Comparison of ENCODE assay signal across 10 cellular contexts in the genomic region with DNA sequence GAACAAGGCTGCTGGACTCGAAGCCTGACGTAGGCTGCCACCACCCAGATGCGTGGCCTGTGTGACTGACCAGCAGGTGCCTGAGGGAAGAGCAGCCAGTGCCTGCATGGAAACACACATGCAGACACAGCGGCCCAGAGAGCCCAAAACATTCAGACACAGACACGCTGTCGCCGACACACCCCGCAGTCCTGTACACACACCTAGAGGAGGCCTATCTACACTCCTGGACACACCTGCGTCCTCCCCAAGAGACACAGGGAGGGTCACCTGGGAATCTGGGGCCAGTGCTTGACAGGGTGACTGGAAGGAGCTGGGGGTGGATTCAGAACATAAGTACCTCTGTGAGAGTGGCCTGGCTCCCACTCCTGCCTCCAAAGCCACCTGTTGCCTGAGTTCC. TPM values are rescaled to one million over a fixed set of nuclear protein-coding genes. Genes with fewer than 3 reads are reported as not detected.
A peak's percentile ranks its signal among the peaks of the same experiment; 100 is the strongest.
DNase-seq lines count a peak whose midpoint lies in the region; ATAC-seq, FAIRE-seq and TF ChIP-seq lines count a peak whose summit lies in the region.
"Had no signal": no experiment of that assay in that cellular context is flagged by ENCODE, and none has a peak within 500 bp of the region (broad histone marks: within the 10 kb centered on the region; RNA-seq: fewer than 3 reads in every experiment).

No MANE protein-coding gene starts in this region.

- no peak for DNase-seq in CD8-positive, alpha-beta memory T cell
- no peak for DNase-seq in Jurkat, Clone E6-1 (ENCODE audit: low read depth, low spot score)
- DNase-seq in GM12878 (ENCODE audit: low read depth, low spot score) (no peak), neuronal stem cell (ENCODE audit: low spot score) (no peak), body of pancreas (no peak), pons (ENCODE audit: low spot score) (no peak), KBM-7 (no peak)

- intact Hi-C loops in GM12878 (cut with micrococcal nuclease; ENCODE audit: unreplicated experiment) (loop anchor here (5.0 kb wide), 1 partner anchor 432 kb away; no protein-coding TSS in a partner anchor), body of pancreas (cut with DNase I) (no loop called here)

- no peak for FAIRE-seq in GM12878 (lab: Jason Lieb, UNC)

- H3K27ac Mint-ChIP-seq in CD8-positive, alpha-beta memory T cell, result peak overlapping the region; percentile 93 to 100 (median 98)

- SMC1A ChIA-PET in GM12878 (lab: Charles Lee; ENCODE audit: uncharacterized antibody, unreplicated experiment), result interaction anchor here (0.6 to 8.6 kb wide), 5 partner anchors 9 to 81 kb away, joined by 3 to 143 read pairs (median 9); partner anchors contain the start of gene SUPT4H1

- no peak overlapping the region for H2BK15ac ChIP-seq in neuronal stem cell (ENCODE audit: low read length)

- H3K4me3 ChIP-seq in CD8-positive, alpha-beta memory T cell (ENCODE audit: low read length), result peak overlapping the region; percentile 98
- H3K4me3 ChIP-seq in Jurkat, Clone E6-1 (ENCODE audit: low read length), result peak overlapping the region; percentile 100
- H3K4me3 ChIP-seq in GM12878 (peak overlapping the region; percentile 83), neuronal stem cell (ENCODE audit: low read length in 2 of 2) (no peak overlapping the region), body of pancreas (no peak overlapping the region)
- H3K4me3 ChIP-seq: thoracic aorta had no signal

- peaks cover 53 to 68% (median 65%) of the 10 kb centered on the region in 3 donors for H3K4me1 Mint-ChIP-seq in CD8-positive, alpha-beta memory T cell

- no peaks in the 10 kb centered on the region; the same call in 1 of the 2 replicates for H4K20me1 ChIP-seq in GM12878 (ENCODE audit: control insufficient read depth, insufficient read depth)

- CTCF ChIA-PET in CD8-positive, alpha-beta memory T cell (lab: Charles Lee), result interaction anchor here (4.7 to 13.8 kb wide), 4 partner anchors 10 to 18 kb away, joined by 32 to 504 read pairs (median 127); partner anchors contain the start of genes SUPT4H1 and TSPOAP1
- CTCF ChIA-PET in GM12878 (lab: Yijun Ruan, JAX), result interaction anchor here (0.6 to 4.3 kb wide), 7 partner anchors 9 to 81 kb away, joined by 3 to 53 read pairs (median 20); partner anchors contain the start of gene RNF43

- no peak overlapping the region for H2BK12ac ChIP-seq in neuronal stem cell (ENCODE audit: low read length)

- TF ChIP-seq CTCF in GM12878 (IDR thresholded peaks at IDR 0.05 in 2 of 3, conservative IDR thresholded peaks at IDR 0.05 in 1 of 3; ENCODE audit: control insufficient read depth in 2 of 3, extremely low read depth in 1 of 3, insufficient read depth in 1 of 3, low read depth in 3 of 3, low read length in 3 of 3) (no peak), body of pancreas (IDR thresholded peaks at IDR 0.05) (no peak)

- H3K18ac ChIP-seq in neuronal stem cell (ENCODE audit: low read length), result no peak overlapping the region

- WGBS in GM12878 (ENCODE audit: insufficient coverage, insufficient replicate concordance, low lambda C conversion rate, missing lambda C conversion rate), result 1% methylated on average over 9 of the region's 9 CpGs
- WGBS in neuronal stem cell (ENCODE audit: extremely low coverage in 2 of 2, insufficient read length in 2 of 2, insufficient replicate concordance in 1 of 2), 2 donors, result no CpG with 5 or more reads among the region's 9 CpGs
- WGBS in body of pancreas, 2 donors, result 57 to 62% methylated on average over 8 to 9 of the region's 9 CpGs

- peaks cover 0 to 2% (median 0%) of the 10 kb centered on the region in 5 donors for H3K9me3 Mint-ChIP-seq in CD8-positive, alpha-beta memory T cell

- H3K27me3 ChIP-seq in CD8-positive, alpha-beta memory T cell (ENCODE audit: insufficient read depth, low read length, poor library complexity, severe bottlenecking), result no peaks in the 10 kb centered on the region
- H3K27me3 ChIP-seq in GM12878 (replicated peaks in 1 of 2; ENCODE audit: control insufficient read depth in 2 of 2, insufficient read depth in 2 of 2, low read length in 1 of 2) (no peaks in the 10 kb centered on the region), neuronal stem cell (ENCODE audit: control insufficient read depth in 3 of 3, insufficient read depth in 3 of 3, low read depth in 1 of 3, low read length in 3 of 3) (no peaks in the 10 kb centered on the region), body of pancreas (no peaks in the 10 kb centered on the region)

- no peak for TF ChIP-seq RAD21 in GM12878 (IDR thresholded peaks at IDR 0.05; ENCODE audit: insufficient read depth, low read depth, low read length)

- POLR2A ChIA-PET in CD8-positive, alpha-beta memory T cell (lab: Charles Lee), result interaction anchor here (1.3 to 13.6 kb wide), 5 partner anchors 7 to 184 kb away, joined by 3 to 491 read pairs (median 62); partner anchors contain the start of gene SUPT4H1
- POLR2A ChIA-PET in GM12878 (lab: Charles Lee), result interaction anchor here (0.7 to 18.5 kb wide), 6 partner anchors 9 to 103 kb away, joined by 3 to 373 read pairs (median 32); partner anchors contain the start of genes RNF43 and SUPT4H1

- H2BK5ac ChIP-seq in neuronal stem cell (ENCODE audit: low read length), result no peak overlapping the region

- H2AK5ac ChIP-seq in neuronal stem cell (ENCODE audit: low read depth, low read length), result no peak overlapping the region

- H3K4ac ChIP-seq in neuronal stem cell (ENCODE audit: low read length), result no peak overlapping the region

- H3K4me3 Mint-ChIP-seq in CD8-positive, alpha-beta memory T cell, result peak overlapping the region; percentile 89 to 100 (median 95)

- peaks cover 17 to 61% (median 20%) of the 10 kb centered on the region in 3 donors for H3K36me3 Mint-ChIP-seq in CD8-positive, alpha-beta memory T cell

- H3K9ac ChIP-seq in GM12878 (ENCODE audit: control insufficient read depth, insufficient read depth, low read length) (peak overlapping the region; percentile 100), neuronal stem cell (ENCODE audit: low read depth, low read length, poor library complexity) (peak overlapping the region; percentile 72)

- no peaks in the 10 kb centered on the region for H3K79me1 ChIP-seq in neuronal stem cell (ENCODE audit: low read depth, low read length)

- peaks cover 22% of the 10 kb centered on the region for H3K36me3 ChIP-seq in CD8-positive, alpha-beta memory T cell (ENCODE audit: insufficient read depth, low read length)
- peaks cover 6 to 14% of the 10 kb centered on the region in 2 experiments for H3K36me3 ChIP-seq in GM12878 (ENCODE audit: control insufficient read depth in 2 of 2, insufficient read depth in 2 of 2, low read length in 1 of 2)
- H3K36me3 ChIP-seq in neuronal stem cell (replicated peaks in 1 of 2; ENCODE audit: control insufficient read depth in 2 of 2, insufficient read depth in 2 of 2, low read length in 2 of 2), result no peaks in the 10 kb centered on the region
- H3K36me3 ChIP-seq in body of pancreas (replicated peaks in 1 of 2; ENCODE audit: insufficient read depth in 1 of 2, low read depth in 2 of 2), result no peaks in the 10 kb centered on the region
- H3K36me3 ChIP-seq: thoracic aorta had no signal

- H2BK120ac ChIP-seq in neuronal stem cell (ENCODE audit: low read depth, low read length), result no peak overlapping the region

- no peak for TF ChIP-seq EP300 in GM12878 (IDR thresholded peaks at IDR 0.05; ENCODE audit: borderline replicate concordance in 1 of 2, control insufficient read depth in 1 of 2, low read depth in 2 of 2, low read length in 2 of 2)

- H3K27me3 Mint-ChIP-seq in CD8-positive, alpha-beta memory T cell, result peaks cover 0 to 8% of the 10 kb centered on the region in 2 donors

- in situ Hi-C loops in GM12878 (cut with MboI), result loop anchor here (10.0 kb wide), 1 partner anchor 1500 kb away; no protein-coding TSS in a partner anchor
- in situ Hi-C loops in KBM-7 (cut with MboI; ENCODE audit: low pct_unique_long_range_greater_than_20kb, low sequenced_read_pairs), result no loop called here

- peak overlapping the region; percentile 99 for H3K4me2 ChIP-seq in GM12878 (ENCODE audit: control insufficient read depth, insufficient read depth)
- H3K4me2 ChIP-seq in neuronal stem cell (ENCODE audit: insufficient read depth, low read length, poor library complexity, severe bottlenecking), result no peak overlapping the region

- no peak overlapping the region for H4K91ac ChIP-seq in neuronal stem cell (ENCODE audit: low read depth, low read length, poor library complexity)

- H3K23ac ChIP-seq in neuronal stem cell (ENCODE audit: low read depth, low read length, poor library complexity), result no peak overlapping the region

- TF ChIP-seq POLR2A in GM12878 (IDR thresholded peaks at IDR 0.05; ENCODE audit: low read depth, low read length) (no peak), body of pancreas (IDR thresholded peaks at IDR 0.05) (no peak)

- no peaks in the 10 kb centered on the region for H3K9me3 ChIP-seq in CD8-positive, alpha-beta memory T cell (ENCODE audit: low read length)
- no peaks in the 10 kb centered on the region; the same call in 2 of the 3 replicates for H3K9me3 ChIP-seq in GM12878 (replicated peaks; ENCODE audit: control insufficient read depth, insufficient read depth, low read length)
- no peaks in the 10 kb centered on the region for H3K9me3 ChIP-seq in neuronal stem cell (replicated peaks in 1 of 2; ENCODE audit: control insufficient read depth in 2 of 2, insufficient read depth in 1 of 2, low read depth in 1 of 2, low read length in 2 of 2)
- no peaks in the 10 kb centered on the region for H3K9me3 ChIP-seq in body of pancreas
- H3K9me3 ChIP-seq: thoracic aorta had no signal

- H3K4me1 ChIP-seq in CD8-positive, alpha-beta memory T cell (ENCODE audit: insufficient read depth, low read length), result peaks cover 54% of the 10 kb centered on the region
- peaks cover 39% of the 10 kb centered on the region for H3K4me1 ChIP-seq in GM12878 (ENCODE audit: control insufficient read depth, insufficient read depth, low read length)
- H3K4me1 ChIP-seq in neuronal stem cell (ENCODE audit: control insufficient read depth in 2 of 2, insufficient read depth in 1 of 2, low read depth in 1 of 2, low read length in 2 of 2), result peaks cover 8 to 18% of the 10 kb centered on the region in 2 donors
- H3K4me1 ChIP-seq in body of pancreas, result no peaks in the 10 kb centered on the region

- H2AFZ ChIP-seq in GM12878 (ENCODE audit: control insufficient read depth, low read depth, low read length), result no peak overlapping the region
- no peak overlapping the region for H2AFZ ChIP-seq in neuronal stem cell (ENCODE audit: low read length)

- ATAC-seq in GM12878 (no peak), HG02588 (IDR thresholded peaks at IDR 0.05; ENCODE audit: unreplicated experiment) (no peak), body of pancreas (no peak)

- RAD21 ChIA-PET in GM12878 (lab: Charles Lee; ENCODE audit: unreplicated experiment), result interaction anchor here (1.0 to 18.1 kb wide), 6 partner anchors 8 to 432 kb away, joined by 3 to 323 read pairs (median 24); partner anchors contain the start of gene RNF43

- no TSS peak for BruUV-seq in GM12878 (replicated peaks; lab: Mats Ljungman, UMichigan)

- H3K79me2 ChIP-seq in GM12878 (ENCODE audit: control insufficient read depth, insufficient read depth, low read length), result peaks cover 96% of the 10 kb centered on the region

- no peak overlapping the region for H4K8ac ChIP-seq in neuronal stem cell (ENCODE audit: low read depth, low read length)

- H3K27ac ChIP-seq in CD8-positive, alpha-beta memory T cell (ENCODE audit: low read depth, low read length), result peak overlapping the region; percentile 96
- peak overlapping the region; percentile 100 for H3K27ac ChIP-seq in GM12878 (ENCODE audit: control insufficient read depth, insufficient read depth)
- H3K27ac ChIP-seq in neuronal stem cell (replicated peaks; ENCODE audit: low read length), result no peak overlapping the region
- H3K27ac ChIP-seq in body of pancreas, result no peak overlapping the region
- H3K27ac ChIP-seq: thoracic aorta had no signal

- no peak overlapping the region for H3K14ac ChIP-seq in neuronal stem cell (ENCODE audit: low read length)

RNA-seq across cellular contexts. Expression of gene TSPOAP1, which starts 6.1 kb away (rescaled TPM):
- 10 to 100 TPM; 14.4 to 15.0 TPM for total RNA-seq in CD8-positive, alpha-beta memory T cell
- polyA plus RNA-seq in CD8-positive, alpha-beta memory T cell, result 4.0 TPM
- polyA plus RNA-seq in Jurkat, Clone E6-1 (2012; ENCODE audit: insufficient read depth, insufficient read length), result 13.8 TPM
- 52.4 and 53.8 TPM in 2 replicates for total RNA-seq in GM12878 (2013; cell fraction: nucleolus; rRNA removed)
- 5.6 and 5.7 TPM in 2 replicates for total RNA-seq in GM12878 (2014; rRNA removed)
- 2.8 and 3.6 TPM in 2 replicates for total RNA-seq in GM12878 (2014; rRNA removed; fragmentation: Illumina TruSeq; extraction: Trizol)
- total RNA-seq in GM12878 (2021), result 6.5 and 8.8 TPM in 2 replicates
- 5.7 TPM for polyA plus RNA-seq in GM12878 (2011; ENCODE audit: low read depth)
- 11.6 and 16.4 TPM in 2 replicates for polyA plus RNA-seq in GM12878 (2011; rRNA removed)
- polyA plus RNA-seq in GM12878 (2011; cell fraction: cytosol; rRNA removed), result 12.2 and 16.5 TPM in 2 replicates
- polyA plus RNA-seq in GM12878 (2011; cell fraction: nucleus; rRNA removed), result 164 and 168 TPM in 2 replicates
- 9.8 and 14.2 TPM in 2 replicates for polyA plus RNA-seq in GM12878 (2012)
- polyA plus RNA-seq in GM12878 (2014; fragmentation: Illumina TruSeq; extraction: Trizol), result 1.2 and 4.2 TPM in 2 replicates
- under 1 TPM in 1 of 2 experiments, not detected in 1; 0.58 TPM for polyA plus RNA-seq in GM12878 (2014; fragmentation: Nextera tagmentation; extraction: Ambion mirVana)
- polyA plus RNA-seq in GM12878 (2014; rRNA removed), result 8.5 and 10.9 TPM in 2 replicates
- polyA plus RNA-seq in GM12878 (2016; fragmentation: Nextera tagmentation; extraction: Ambion mirVana), result 1 to 10 TPM; 2.2 to 3.2 TPM
- polyA minus RNA-seq in GM12878 (2011; rRNA and poly(A)+ RNA removed), result 7.2 and 17.1 TPM in 2 replicates
- 6.4 and 6.7 TPM in 2 replicates for polyA minus RNA-seq in GM12878 (2011; cell fraction: cytosol; rRNA and poly(A)+ RNA removed)
- 16.2 and 33.3 TPM in 2 replicates for polyA minus RNA-seq in GM12878 (2011; cell fraction: nucleus; rRNA and poly(A)+ RNA removed)
- 26.2 TPM for polyA plus RNA-seq in neuronal stem cell (2013, experiment 1 of 2)
- 25.2 TPM for polyA plus RNA-seq in neuronal stem cell (2013, experiment 2 of 2)
- 10 to 100 TPM; 21.0 to 22.7 TPM for total RNA-seq in body of pancreas

RNA-seq across cellular contexts. Expression of gene SUPT4H1, which starts 17.3 kb away (rescaled TPM):
- 100 to 1,000 TPM; 145 to 149 TPM for total RNA-seq in CD8-positive, alpha-beta memory T cell
- polyA plus RNA-seq in CD8-positive, alpha-beta memory T cell, result 97.5 TPM
- 211 TPM for polyA plus RNA-seq in Jurkat, Clone E6-1 (2012; ENCODE audit: insufficient read depth, insufficient read length)
- 8.8 and 9.5 TPM in 2 replicates for total RNA-seq in GM12878 (2013; cell fraction: nucleolus; rRNA removed)
- 87.9 and 92.8 TPM in 2 replicates for total RNA-seq in GM12878 (2014; rRNA removed)
- total RNA-seq in GM12878 (2014; rRNA removed; fragmentation: Illumina TruSeq; extraction: Trizol), result 70.4 and 83.8 TPM in 2 replicates
- 87.0 and 93.2 TPM in 2 replicates for total RNA-seq in GM12878 (2021)
- polyA plus RNA-seq in GM12878 (2011; ENCODE audit: low read depth), result 90.2 TPM
- 230 and 240 TPM in 2 replicates for polyA plus RNA-seq in GM12878 (2011; rRNA removed)
- 105 and 107 TPM in 2 replicates for polyA plus RNA-seq in GM12878 (2011; cell fraction: cytosol; rRNA removed)
- polyA plus RNA-seq in GM12878 (2011; cell fraction: nucleus; rRNA removed), result 61.5 and 64.9 TPM in 2 replicates
- 88.7 and 95.3 TPM in 2 replicates for polyA plus RNA-seq in GM12878 (2012)
- 98.9 and 112 TPM in 2 replicates for polyA plus RNA-seq in GM12878 (2014; fragmentation: Illumina TruSeq; extraction: Trizol)
- polyA plus RNA-seq in GM12878 (2014; fragmentation: Nextera tagmentation; extraction: Ambion mirVana), result 100 to 1,000 TPM; 148 to 293 TPM
- polyA plus RNA-seq in GM12878 (2014; rRNA removed), result 94.9 and 102 TPM in 2 replicates
- polyA plus RNA-seq in GM12878 (2016; fragmentation: Nextera tagmentation; extraction: Ambion mirVana), result 100 to 1,000 TPM; 143 to 159 TPM
- 60.9 and 80.0 TPM in 2 replicates for polyA minus RNA-seq in GM12878 (2011; rRNA and poly(A)+ RNA removed)
- polyA minus RNA-seq in GM12878 (2011; cell fraction: cytosol; rRNA and poly(A)+ RNA removed), result 11.5 and 19.8 TPM in 2 replicates
- polyA minus RNA-seq in GM12878 (2011; cell fraction: nucleus; rRNA and poly(A)+ RNA removed), result 5.6 and 14.2 TPM in 2 replicates
- polyA plus RNA-seq in neuronal stem cell (2013, experiment 1 of 2), result 75.6 TPM
- 76.4 TPM for polyA plus RNA-seq in neuronal stem cell (2013, experiment 2 of 2)
- total RNA-seq in body of pancreas, result 10 to 100 TPM; 10.2 to 24.4 TPM

RNA-seq across cellular contexts. Expression of gene MPO, which starts 53.9 kb away (rescaled TPM):
- total RNA-seq in CD8-positive, alpha-beta memory T cell, result not detected
- polyA plus RNA-seq in CD8-positive, alpha-beta memory T cell, result not detected
- not detected for polyA plus RNA-seq in Jurkat, Clone E6-1 (2012; ENCODE audit: insufficient read depth, insufficient read length)
- not detected in 2 replicates for total RNA-seq in GM12878 (2013; cell fraction: nucleolus; rRNA removed)
- total RNA-seq in GM12878 (2014; rRNA removed) (0.05 and 0.06 TPM in 2 replicates), GM12878 (2014; rRNA removed; fragmentation: Illumina TruSeq; extraction: Trizol) (0.09 and 0.13 TPM in 2 replicates), GM12878 (2021) (0.08 and 0.23 TPM in 2 replicates), body of pancreas (not detected)
- not detected for polyA plus RNA-seq in GM12878 (2011; ENCODE audit: low read depth)
- polyA plus RNA-seq in GM12878 (2011; rRNA removed) (0.35 and 0.49 TPM in 2 replicates), GM12878 (2014; fragmentation: Illumina TruSeq; extraction: Trizol) (0.10 TPM in 1 of 2 replicates, not detected in the other), GM12878 (2014; fragmentation: Nextera tagmentation; extraction: Ambion mirVana) (under 1 TPM; 0.10 to 0.26 TPM), GM12878 (2014; rRNA removed) (0.14 TPM in 2 replicates), GM12878 (2016; fragmentation: Nextera tagmentation; extraction: Ambion mirVana) (under 1 TPM; 0.09 to 0.17 TPM)
- polyA plus RNA-seq in GM12878 (2011; cell fraction: cytosol; rRNA removed), result 0.33 and 0.45 TPM in 2 replicates
- polyA plus RNA-seq in GM12878 (2011; cell fraction: nucleus; rRNA removed), result 0.10 and 0.19 TPM in 2 replicates
- polyA plus RNA-seq in GM12878 (2012), result 0.08 TPM in 1 of 2 replicates, not detected in the other
- 0.15 and 0.37 TPM in 2 replicates for polyA minus RNA-seq in GM12878 (2011; rRNA and poly(A)+ RNA removed)
- polyA minus RNA-seq in GM12878 (2011; cell fraction: cytosol; rRNA and poly(A)+ RNA removed), result not detected in 2 replicates
- not detected in 2 replicates for polyA minus RNA-seq in GM12878 (2011; cell fraction: nucleus; rRNA and poly(A)+ RNA removed)
- 0.01 TPM for polyA plus RNA-seq in neuronal stem cell (2013, experiment 1 of 2)
- polyA plus RNA-seq in neuronal stem cell (2013, experiment 2 of 2), result not detected
- total RNA-seq: T-helper 2 cell treated with Interferon-gamma antibody and Interleukin-4, amounts not matched to agents 100 ng/mL and 5 ng/mL, for 36 hours had no signal

Comparison
In these comparisons a context has a peak if more than half of its experiments do, and no peak if none do; other contexts are left out.
1. H3K27ac ChIP-seq: peak in CD8-positive, alpha-beta memory T cell (single experiment) and GM12878 (single experiment); none in neuronal stem cell (single experiment) and body of pancreas (0 of 4).
2. H3K4me3 ChIP-seq: peak in CD8-positive, alpha-beta memory T cell (single experiment), Jurkat, Clone E6-1 (single experiment) and GM12878 (single experiment); none in neuronal stem cell (0 of 2) and body of pancreas (0 of 2).